In genomic region chr7:104627516-104627915, GRCh38 we compare ENCODE assay signal across 9 cellular contexts.
DNase-seq lines count a peak whose midpoint lies in the region; ATAC-seq and TF ChIP-seq lines count a peak whose summit lies in the region.
"Had no signal": no experiment of that assay in that cellular context is flagged by ENCODE, and none has a peak within 500 bp of the region (broad histone marks: within the 10 kb centered on the region; RNA-seq: fewer than 3 reads in every experiment).

No MANE protein-coding gene starts in this region.

- peak; percentile 50 for DNase-seq in activated CD4-positive, alpha-beta T cell treated with anti-CD3 and anti-CD28 coated beads, Interleukin-2, amount 10 ng/mL, durations not matched to agents 7 days and 5 days
- DNase-seq in activated CD4-positive, alpha-beta T cell treated with anti-CD3 and anti-CD28 coated beads, Interleukin-2, amount 50 U/mL, for 4 hours, result no peak
- DNase-seq in RPMI7951 (ENCODE audit: low read depth) (peak; percentile 15), erythroblast (lab: John Stamatoyannopoulos, UW) (peak; percentile 8), renal cortical epithelial cell (ENCODE audit: low read depth) (peak; percentile 32)
- DNase-seq in stimulated activated effector memory CD8-positive, alpha-beta T cell treated with anti-CD3 and anti-CD28 coated beads, Interleukin-12 subunit alpha, Interleukin-12 subunit beta, amount 100 ng/mL, for 72 hours (ENCODE audit: low spot score in 2 of 2), result no peak
- DNase-seq: stimulated activated CD4-positive, alpha-beta T cell treated with anti-CD3 and anti-CD28 coated beads, Interleukin-2, amount 100 ng/mL, for 48 hours had no signal

- H3K27me3 Mint-ChIP-seq in activated CD4-positive, alpha-beta T cell treated with anti-CD3 and anti-CD28 coated beads, Interleukin-2, amount 10 ng/mL, durations not matched to agents 7 days and 5 days, result no peaks in the 10 kb centered on the region

- POLR2A ChIA-PET in activated CD4-positive, alpha-beta T cell treated with anti-CD3 and anti-CD28 coated beads, Interleukin-2, amount 10 ng/mL, durations not matched to agents 7 days and 5 days (lab: Charles Lee), result no interaction called here

- TF ChIP-seq POLR2A in erythroblast (IDR thresholded peaks at IDR 0.05; ENCODE audit: low read length), result no peak

- H3K36me3 Mint-ChIP-seq in activated CD4-positive, alpha-beta T cell treated with anti-CD3 and anti-CD28 coated beads, Interleukin-2, amount 10 ng/mL, durations not matched to agents 7 days and 5 days (ENCODE audit: low read depth), result no peaks in the 10 kb centered on the region
- H3K36me3 Mint-ChIP-seq in stimulated activated effector memory CD8-positive, alpha-beta T cell treated with anti-CD3 and anti-CD28 coated beads, Interleukin-12 subunit alpha, Interleukin-12 subunit beta, amount 100 ng/mL, for 72 hours, result no peaks in the 10 kb centered on the region

- no peaks in the 10 kb centered on the region for H3K4me1 Mint-ChIP-seq in activated CD4-positive, alpha-beta T cell treated with anti-CD3 and anti-CD28 coated beads, Interleukin-2, amount 10 ng/mL, durations not matched to agents 7 days and 5 days
- no peaks in the 10 kb centered on the region for H3K4me1 Mint-ChIP-seq in stimulated activated effector memory CD8-positive, alpha-beta T cell treated with anti-CD3 and anti-CD28 coated beads, Interleukin-12 subunit alpha, Interleukin-12 subunit beta, amount 100 ng/mL, for 72 hours

- CTCF ChIA-PET in activated CD4-positive, alpha-beta T cell treated with anti-CD3 and anti-CD28 coated beads, Interleukin-2, amount 10 ng/mL, durations not matched to agents 7 days and 5 days (lab: Charles Lee), result no interaction called here

- no peaks in the 10 kb centered on the region for H3K9me3 Mint-ChIP-seq in activated CD4-positive, alpha-beta T cell treated with anti-CD3 and anti-CD28 coated beads, Interleukin-2, amount 10 ng/mL, durations not matched to agents 7 days and 5 days
- H3K9me3 Mint-ChIP-seq in stimulated activated effector memory CD8-positive, alpha-beta T cell treated with anti-CD3 and anti-CD28 coated beads, Interleukin-12 subunit alpha, Interleukin-12 subunit beta, amount 100 ng/mL, for 72 hours, result peaks cover 3% of the 10 kb centered on the region

- H3K27ac Mint-ChIP-seq in activated CD4-positive, alpha-beta T cell treated with anti-CD3 and anti-CD28 coated beads, Interleukin-2, amount 10 ng/mL, durations not matched to agents 7 days and 5 days, result no peak overlapping the region
- H3K27ac Mint-ChIP-seq in stimulated activated effector memory CD8-positive, alpha-beta T cell treated with anti-CD3 and anti-CD28 coated beads, Interleukin-12 subunit alpha, Interleukin-12 subunit beta, amount 100 ng/mL, for 72 hours, result no peak overlapping the region

- H3K4me3 Mint-ChIP-seq in activated CD4-positive, alpha-beta T cell treated with anti-CD3 and anti-CD28 coated beads, Interleukin-2, amount 10 ng/mL, durations not matched to agents 7 days and 5 days, result no peak overlapping the region
- H3K4me3 Mint-ChIP-seq in stimulated activated effector memory CD8-positive, alpha-beta T cell treated with anti-CD3 and anti-CD28 coated beads, Interleukin-12 subunit alpha, Interleukin-12 subunit beta, amount 100 ng/mL, for 72 hours, result no peak overlapping the region

- no peak for ATAC-seq in GM21515 (IDR thresholded peaks at IDR 0.05; ENCODE audit: unreplicated experiment)
- no peak for ATAC-seq in HG02970 (IDR thresholded peaks at IDR 0.05; ENCODE audit: low FRiP score, unreplicated experiment)
- ATAC-seq in stimulated activated effector memory CD8-positive, alpha-beta T cell treated with anti-CD3 and anti-CD28 coated beads, Interleukin-12 subunit alpha, Interleukin-12 subunit beta, amount 100 ng/mL, for 72 hours, result no peak

Comparison
In these comparisons a context has a peak if more than half of its experiments do, and no peak if none do; other contexts are left out.
1. DNase-seq: peak in activated CD4-positive, alpha-beta T cell treated with anti-CD3 and anti-CD28 coated beads, Interleukin-2, amount 10 ng/mL, durations not matched to agents 7 days and 5 days (single experiment), RPMI7951 (single experiment), erythroblast (2 of 2) and renal cortical epithelial cell (single experiment); none in activated CD4-positive, alpha-beta T cell treated with anti-CD3 and anti-CD28 coated beads, Interleukin-2, amount 50 U/mL, for 4 hours (0 of 2) and stimulated activated effector memory CD8-positive, alpha-beta T cell treated with anti-CD3 and anti-CD28 coated beads, Interleukin-12 subunit alpha, Interleukin-12 subunit beta, amount 100 ng/mL, for 72 hours (0 of 2).